ENCODE assay signal across 26 cellular contexts in the genomic region with DNA sequence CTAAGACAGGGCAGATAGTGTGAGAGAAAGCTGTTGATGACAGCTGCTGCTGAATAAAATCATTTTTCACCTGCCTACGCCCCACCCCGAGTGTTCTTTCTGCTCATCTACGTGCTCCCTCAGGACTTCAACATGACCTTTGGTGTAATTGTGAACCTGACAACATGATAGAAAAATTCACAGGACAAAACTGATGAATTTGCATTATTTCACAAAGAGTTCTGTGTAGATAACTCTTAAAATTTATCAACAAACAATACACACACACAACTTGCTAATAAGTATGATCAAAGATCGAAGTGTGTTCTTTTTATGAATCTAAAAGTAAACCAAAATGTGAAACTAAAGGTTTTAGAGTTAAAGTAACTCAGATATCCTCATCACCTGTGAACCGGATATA.
"Had no signal": no experiment of that assay in that cellular context is flagged by ENCODE, and none has a peak within 500 bp of the region (broad histone marks: within the 10 kb centered on the region; RNA-seq: fewer than 3 reads in every experiment).

No MANE protein-coding gene starts in this region.

- H3K9ac ChIP-seq: parathyroid adenoma had no signal

- H3K4me3 Mint-ChIP-seq: dendritic cell treated with granulocyte-macrophage colony-stimulating factor and Interleukin-4, amounts not matched to agents 40 ng/mL and 50 ng/mL, for 4 days; immature natural killer cell; naive thymus-derived CD8-positive, alpha-beta T cell; nephron progenitor cell; stimulated activated effector memory CD8-positive, alpha-beta T cell treated with anti-CD3 and anti-CD28 coated beads, Interleukin-12 subunit alpha, Interleukin-12 subunit beta, amount 100 ng/mL, for 72 hours had no signal

- H2AFZ ChIP-seq: parathyroid adenoma had no signal

- H3K9me3 ChIP-seq: colonic mucosa, esophagus muscularis mucosa, gastroesophageal sphincter, lower lobe of right lung, right atrium auricular region, sigmoid colon, thyroid gland had no signal

- H3K27ac ChIP-seq: colonic mucosa, esophagus muscularis mucosa, foreskin keratinocyte, gastroesophageal sphincter, lower lobe of right lung, parathyroid adenoma, right atrium auricular region, sigmoid colon, stomach, thyroid gland had no signal

- H3K4me1 Mint-ChIP-seq: immature natural killer cell; naive thymus-derived CD8-positive, alpha-beta T cell; nephron progenitor cell; stimulated activated effector memory CD8-positive, alpha-beta T cell treated with anti-CD3 and anti-CD28 coated beads, Interleukin-12 subunit alpha, Interleukin-12 subunit beta, amount 100 ng/mL, for 72 hours had no signal

- H3K27me3 Mint-ChIP-seq: dendritic cell treated with granulocyte-macrophage colony-stimulating factor and Interleukin-4, amounts not matched to agents 40 ng/mL and 50 ng/mL, for 4 days; naive thymus-derived CD8-positive, alpha-beta T cell; progenitor cell of endocrine pancreas; type B pancreatic cell had no signal

- H3K36me3 ChIP-seq: colonic mucosa, esophagus muscularis mucosa, gastroesophageal sphincter, lower lobe of right lung, right atrium auricular region, sigmoid colon, stomach, thyroid gland had no signal

- ATAC-seq: foreskin keratinocyte; gastroesophageal sphincter; left colon; left ventricle myocardium superior; lower lobe of right lung; naive thymus-derived CD8-positive, alpha-beta T cell; stimulated activated effector memory CD8-positive, alpha-beta T cell treated with anti-CD3 and anti-CD28 coated beads, Interleukin-12 subunit alpha, Interleukin-12 subunit beta, amount 100 ng/mL, for 72 hours had no signal

- H3K36me3 Mint-ChIP-seq: naive thymus-derived CD8-positive, alpha-beta T cell; stimulated activated effector memory CD8-positive, alpha-beta T cell treated with anti-CD3 and anti-CD28 coated beads, Interleukin-12 subunit alpha, Interleukin-12 subunit beta, amount 100 ng/mL, for 72 hours; type B pancreatic cell had no signal

- FAIRE-seq: endothelial cell of umbilical vein had no signal

- H3K4me1 ChIP-seq: colonic mucosa, esophagus muscularis mucosa, foreskin keratinocyte, gastroesophageal sphincter, lower lobe of right lung, parathyroid adenoma, right atrium auricular region, sigmoid colon, stomach, thyroid gland had no signal

- H3K9me3 Mint-ChIP-seq: nephron progenitor cell, type B pancreatic cell had no signal

- H3K27me3 ChIP-seq: colonic mucosa, esophagus muscularis mucosa, foreskin keratinocyte, gastroesophageal sphincter, right atrium auricular region, sigmoid colon, stomach, thyroid gland had no signal

- H3K79me2 ChIP-seq: parathyroid adenoma had no signal

- H3K27ac Mint-ChIP-seq: dendritic cell treated with granulocyte-macrophage colony-stimulating factor and Interleukin-4, amounts not matched to agents 40 ng/mL and 50 ng/mL, for 4 days; immature natural killer cell; naive thymus-derived CD8-positive, alpha-beta T cell; stimulated activated effector memory CD8-positive, alpha-beta T cell treated with anti-CD3 and anti-CD28 coated beads, Interleukin-12 subunit alpha, Interleukin-12 subunit beta, amount 100 ng/mL, for 72 hours; type B pancreatic cell had no signal

- H3K4me3 ChIP-seq: colonic mucosa, esophagus muscularis mucosa, gastroesophageal sphincter, lower lobe of right lung, right atrium auricular region, sigmoid colon, stomach, thyroid gland had no signal

- DNase-seq: colonic mucosa; effector CD8-positive, alpha-beta T cell; foreskin keratinocyte; hypothalamus; immature natural killer cell; kidney glomerular epithelial cell; left colon; left ventricle myocardium superior; lower lobe of right lung; naive thymus-derived CD8-positive, alpha-beta T cell; nephron progenitor cell; sigmoid colon; stimulated activated CD4-positive, alpha-beta T cell treated with anti-CD3 and anti-CD28 coated beads, Interleukin-2, amount 100 ng/mL, for 24 hours; stimulated activated CD4-positive, alpha-beta T cell treated with anti-CD3 and anti-CD28 coated beads, Interleukin-4, amount 100 ng/mL, for 24 hours; stimulated activated naive CD4-positive, alpha-beta T cell treated with Interleukin-2 at 50 U/mL for 16 hours; stomach; thyroid gland had no signal
